In the genomic region with DNA sequence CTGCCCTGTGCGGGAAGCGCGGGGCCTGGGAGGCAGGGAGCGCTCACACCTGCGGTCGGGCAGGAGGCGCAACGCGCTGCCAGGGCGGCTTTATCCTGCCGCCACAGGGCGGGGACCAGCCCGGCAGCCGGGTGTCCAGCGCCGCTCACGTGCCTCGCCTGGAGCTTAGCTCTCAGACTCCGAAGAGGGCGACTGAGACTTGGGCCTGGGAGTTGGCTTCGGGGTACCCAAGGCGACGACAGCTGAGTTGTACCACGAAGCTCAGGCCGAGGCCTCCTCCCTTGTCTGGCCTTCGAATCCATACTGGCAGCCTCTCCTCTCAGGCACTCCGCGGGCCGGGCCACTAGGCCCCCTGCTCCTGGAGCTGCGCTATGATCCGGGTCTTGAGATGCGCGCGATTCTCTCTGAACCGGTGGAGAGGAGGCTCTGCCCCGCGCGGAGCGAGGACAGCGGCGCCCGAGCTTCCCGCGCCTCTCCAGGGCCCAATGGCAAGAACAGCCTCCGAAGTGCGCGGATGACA, we compare ENCODE assay signal across 13 cellular contexts. TPM values are rescaled to one million over a fixed set of nuclear protein-coding genes. Genes with fewer than 3 reads are reported as not detected.
DNase-seq lines count a peak whose midpoint lies in the region; ATAC-seq and TF ChIP-seq lines count a peak whose summit lies in the region.
"Had no signal": no experiment of that assay in that cellular context is flagged by ENCODE, and none has a peak within 500 bp of the region (broad histone marks: within the 10 kb centered on the region; RNA-seq: fewer than 3 reads in every experiment).

No MANE protein-coding gene starts in this region.

- H3K9ac ChIP-seq in SK-N-SH, result peak overlapping the region; percentile 94
- peak overlapping the region; percentile 69 for H3K9ac ChIP-seq in parathyroid adenoma

- CTCF ChIA-PET in SK-N-SH (lab: Yijun Ruan, JAX), result interaction anchor here (0.8 to 3.2 kb wide), 5 partner anchors 10 to 611 kb away, joined by 3 to 13 read pairs (median 5); no protein-coding TSS in a partner anchor
- CTCF ChIA-PET in T-cell (lab: Charles Lee), result no interaction called here

- no peaks in the 10 kb centered on the region for H3K9me3 Mint-ChIP-seq in T-cell

- 64% methylated on average over 16 of the region's 47 CpGs for WGBS in SK-N-SH (ENCODE audit: low lambda C conversion rate)
- no CpG with 5 or more reads among the region's 47 CpGs for WGBS in iPS DF 6.9 (ENCODE audit: insufficient coverage, insufficient read length)

- no peaks in the 10 kb centered on the region for H3K9me2 ChIP-seq in SK-N-SH

- peaks cover 29 to 37% (median 30%) of the 10 kb centered on the region in 3 donors for H3K4me1 Mint-ChIP-seq in T-cell

- H4K20me1 ChIP-seq in SK-N-SH (ENCODE audit: insufficient read depth), result peaks cover 29% of the 10 kb centered on the region

- peaks cover 79 to 87% of the 10 kb centered on the region in 2 donors for H3K27me3 Mint-ChIP-seq in T-cell

- H3K36me3 ChIP-seq in SK-N-SH (replicated peaks in 1 of 2; ENCODE audit: control insufficient read depth in 1 of 2, insufficient read depth in 2 of 2, low read length in 1 of 2), result peaks cover 47 to 70% of the 10 kb centered on the region in 2 experiments
- no peaks in the 10 kb centered on the region for H3K36me3 ChIP-seq in iPS DF 6.9 (ENCODE audit: control insufficient read depth, insufficient read depth, low read length)
- peaks cover 4% of the 10 kb centered on the region for H3K36me3 ChIP-seq in parathyroid adenoma (ENCODE audit: control insufficient read depth, insufficient read depth, low read length)

- H3K4me2 ChIP-seq in SK-N-SH (peak overlapping the region; percentile 86), parathyroid adenoma (ENCODE audit: low read length) (peak overlapping the region; percentile 94)

- no peak for ATAC-seq in T-cell (replicated peaks in 1 of 4)
- no peak for ATAC-seq in GM18520 (IDR thresholded peaks at IDR 0.05; ENCODE audit: unreplicated experiment)
- ATAC-seq: sciatic nerve had no signal

- no peak for TF ChIP-seq RAD21 in SK-N-SH (IDR thresholded peaks at IDR 0.05; ENCODE audit: low read length)

- peaks cover 25% of the 10 kb centered on the region for H3F3A ChIP-seq in SK-N-SH (replicated peaks; ENCODE audit: insufficient read depth)

- POLR2A ChIA-PET in SK-N-SH (lab: Yijun Ruan, JAX), result no interaction called here
- POLR2A ChIA-PET in T-cell (lab: Charles Lee), result no interaction called here

- DNase-seq in GM20000 (ENCODE audit: low spot score) (peak; percentile 14), SK-N-SH (peak; percentile 43), iPS DF 6.9 (ENCODE audit: low read depth, low spot score) (no peak), DMS153 treated with DMSO at 0.1 percent for 48 hours (lab: John Stamatoyannopoulos, UW; ENCODE audit: unreplicated experiment) (no peak), T-cell (no peak), DMS53 (lab: John Stamatoyannopoulos, UW) (no peak)
- DNase-seq: MV-4-11, NCI-H510A treated with DMSO at 0.1 percent for 48 hours, RPMI8226 had no signal

- no peaks in the 10 kb centered on the region for H3K36me3 Mint-ChIP-seq in T-cell

- H3K27me3 ChIP-seq in SK-N-SH (ENCODE audit: insufficient read depth) (no peaks in the 10 kb centered on the region), iPS DF 6.9 (ENCODE audit: control insufficient read depth, insufficient read depth, low read length) (peaks cover 55% of the 10 kb centered on the region), parathyroid adenoma (ENCODE audit: control insufficient read depth, insufficient read depth, low read length) (no peaks in the 10 kb centered on the region)

- TF ChIP-seq CTCF in GM20000 (IDR thresholded peaks at IDR 0.05; ENCODE audit: extremely low read depth, missing control alignments) (no peak), SK-N-SH (IDR thresholded peaks at IDR 0.05) (no peak), parathyroid adenoma (IDR thresholded peaks at IDR 0.05) (no peak)

- H3K27ac Mint-ChIP-seq in T-cell, result no peak overlapping the region

- H3K79me2 ChIP-seq in SK-N-SH (ENCODE audit: insufficient read depth) (peaks cover 94% of the 10 kb centered on the region), parathyroid adenoma (peaks cover 70% of the 10 kb centered on the region)

- peak overlapping the region; percentile 61 to 74; a peak in 3 of 4 replicates for H3K4me3 ChIP-seq in SK-N-SH (ENCODE audit: low read depth in 2 of 2, low read length in 1 of 2)
- 0 out of 2 replicates have a peak overlapping the region, but pooled peaks have one; percentile 1 for H3K4me3 ChIP-seq in iPS DF 6.9 (ENCODE audit: low read length)
- peak overlapping the region; percentile 87 for H3K4me3 ChIP-seq in parathyroid adenoma (ENCODE audit: low read depth, low read length)

- H2AFZ ChIP-seq in SK-N-SH (ENCODE audit: low read depth), result no peak overlapping the region
- H2AFZ ChIP-seq in parathyroid adenoma, result no peak overlapping the region

- no peak for TF ChIP-seq EP300 in SK-N-SH (IDR thresholded peaks at IDR 0.05; ENCODE audit: borderline replicate concordance in 1 of 2, low read depth in 1 of 2, low read length in 1 of 2)

- H3K27ac ChIP-seq in SK-N-SH (ENCODE audit: low read depth in 2 of 2, low read length in 1 of 2) (peak overlapping the region in 1 of 2 experiments; percentile 87; a peak in 2 of 4 replicates), iPS DF 6.9 (ENCODE audit: low read length) (no peak overlapping the region), parathyroid adenoma (peak overlapping the region; percentile 96)
- H3K27ac ChIP-seq: C4-2B had no signal

- H3K9me3 ChIP-seq in SK-N-SH (no peaks in the 10 kb centered on the region), iPS DF 6.9 (ENCODE audit: control insufficient read depth, insufficient read depth, low read length) (no peaks in the 10 kb centered on the region), parathyroid adenoma (ENCODE audit: control insufficient read depth, low read length) (no peaks in the 10 kb centered on the region)

- H3K4me1 ChIP-seq in SK-N-SH (ENCODE audit: control insufficient read depth in 1 of 2, insufficient read depth in 2 of 2, low read depth in 1 of 2, low read length in 1 of 2) (peaks cover 23 to 25% of the 10 kb centered on the region in 2 experiments; a peak in 3 of 4 replicates), iPS DF 6.9 (ENCODE audit: control insufficient read depth, insufficient read depth, low read length) (peaks cover 11% of the 10 kb centered on the region), parathyroid adenoma (peaks cover 13% of the 10 kb centered on the region)

- H3K4me3 Mint-ChIP-seq in T-cell, result peak overlapping the region in 1 of 3 donors; percentile 59

TF ChIP-seq in SK-N-SH, 30 proteins besides CTCF, POLR2A, EP300 and RAD21:
- TF ChIP-seq SIN3A (IDR thresholded peaks at IDR 0.05; ENCODE audit: borderline replicate concordance, low read depth, low read length) (no peak), POLR2AphosphoS5 (IDR thresholded peaks at IDR 0.05; ENCODE audit: low read depth, low read length) (peak; percentile 28; the same call in 1 of the 2 replicates), RXRA (IDR thresholded peaks at IDR 0.05; ENCODE audit: borderline replicate concordance, low read depth) (no peak), FOSL2 (IDR thresholded peaks at IDR 0.05; ENCODE audit: borderline replicate concordance, low read depth) (no peak), JUND (IDR thresholded peaks at IDR 0.05) (no peak), RCOR1 (IDR thresholded peaks at IDR 0.05; ENCODE audit: low read length) (no peak), EZH2phosphoT487 (IDR thresholded peaks at IDR 0.05; ENCODE audit: borderline replicate concordance, low read depth) (no peak), TCF12 (IDR thresholded peaks at IDR 0.05) (no peak), SMC3 (IDR thresholded peaks at IDR 0.05; ENCODE audit: low read depth, low read length) (no peak), NFIC (IDR thresholded peaks at IDR 0.05; ENCODE audit: borderline replicate concordance) (no peak), USF1 (IDR thresholded peaks at IDR 0.05; ENCODE audit: borderline replicate concordance, low read depth) (no peak), MXI1 (IDR thresholded peaks at IDR 0.05; ENCODE audit: low read depth, low read length) (no peak)
- TF ChIP-seq, protein P1, sequence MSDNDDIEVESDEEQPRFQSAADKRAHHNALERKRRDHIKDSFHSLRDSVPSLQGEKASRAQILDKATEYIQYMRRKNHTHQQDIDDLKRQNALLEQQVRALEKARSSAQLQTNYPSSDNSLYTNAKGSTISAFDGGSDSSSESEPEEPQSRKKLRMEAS (IDR thresholded peaks at IDR 0.05; ENCODE audit: low read depth), result peak; percentile 55; the same call in 1 of the 2 replicates

RNA-seq across cellular contexts. Expression of gene SIX1, which starts 6.9 kb away (rescaled TPM):
- 31.2 and 52.1 TPM in 2 replicates for polyA plus RNA-seq in SK-N-SH (2012; rRNA removed)
- polyA plus RNA-seq in SK-N-SH (2012; cell fraction: cytosol; rRNA removed), result 34.8 and 43.7 TPM in 2 replicates
- 42.7 and 45.1 TPM in 2 replicates for polyA plus RNA-seq in SK-N-SH (2012; cell fraction: nucleus; rRNA removed)
- under 1 TPM in 1 of 5 donors, not detected in 4; 0.18 TPM for total RNA-seq in T-cell

Comparison
In these comparisons a context has a peak if more than half of its experiments do, and no peak if none do; other contexts are left out.
1. DNase-seq: peak in GM20000 (single experiment) and SK-N-SH (single experiment); none in iPS DF 6.9 (single experiment), DMS153 treated with DMSO at 0.1 percent for 48 hours (single experiment), T-cell (0 of 34) and DMS53 (single experiment).
2. H3K4me3 ChIP-seq: peak in every context shown above with its lines; median percentile 87 in parathyroid adenoma; 68 in SK-N-SH; 1 in iPS DF 6.9.